Comparison of ENCODE assay signal across 1 cellular context in genomic region chr22:39528681-39529486, GRCh38.
TF ChIP-seq lines count a peak whose summit lies in the region.

No MANE protein-coding gene starts in this region.

TF ChIP-seq in HepG2, 621 proteins besides CTCF, POLR2A, EP300 and RAD21 (continued from another document and continues in another):
- TF ChIP-seq CSRNP2 (CRISPR knock-in tag; conservative IDR thresholded peaks at IDR 0.05; ENCODE audit: low read depth) (no peak), ARNT2 (CRISPR knock-in tag; IDR thresholded peaks at IDR 0.05; ENCODE audit: low read depth) (peak; percentile 74), ZNF17 (CRISPR knock-in tag; IDR thresholded peaks at IDR 0.05) (no peak), ZBTB34 (CRISPR knock-in tag; IDR thresholded peaks at IDR 0.05) (peak; percentile 55; the same call in 1 of the 2 replicates), ZNF788 (CRISPR knock-in tag; IDR thresholded peaks at IDR 0.05; ENCODE audit: borderline replicate concordance) (peak; percentile 90; the same call in 1 of the 2 replicates), ZBTB33 (CRISPR knock-in tag; IDR thresholded peaks at IDR 0.05) (peak; percentile 94), THAP11 (CRISPR knock-in tag; IDR thresholded peaks at IDR 0.05) (peak; percentile 87), NR2F2 (IDR thresholded peaks at IDR 0.05; ENCODE audit: borderline replicate concordance, low read depth) (peak; percentile 39; the same call in 1 of the 2 replicates), DBP (CRISPR knock-in tag; IDR thresholded peaks at IDR 0.05; ENCODE audit: not compliant biosample characterization) (no peak), SMARCE1 (IDR thresholded peaks at IDR 0.05; ENCODE audit: borderline replicate concordance) (no peak), ELK4 (CRISPR knock-in tag; IDR thresholded peaks at IDR 0.05; ENCODE audit: borderline replicate concordance) (no peak), CBX5 (CRISPR knock-in tag; IDR thresholded peaks at IDR 0.05; ENCODE audit: borderline replicate concordance) (peak; percentile 98), IRF2 (CRISPR knock-in tag; IDR thresholded peaks at IDR 0.05) (peak; percentile 92), ZNF564 (CRISPR knock-in tag; IDR thresholded peaks at IDR 0.05) (no peak), ZNF180 (CRISPR knock-in tag; IDR thresholded peaks at IDR 0.05; ENCODE audit: borderline replicate concordance, low read depth) (no peak), RFXAP (CRISPR knock-in tag; IDR thresholded peaks at IDR 0.05; ENCODE audit: borderline replicate concordance) (peak; percentile 87; the same call in 1 of the 2 replicates), HDAC6 (IDR thresholded peaks at IDR 0.05; ENCODE audit: low read depth, low read length) (no peak), RXRA (CRISPR knock-in tag; IDR thresholded peaks at IDR 0.05) (peak; percentile 81), ASH2L (IDR thresholded peaks at IDR 0.05; ENCODE audit: insufficient read length, low read depth, low read length) (no peak), RERE (CRISPR knock-in tag; IDR thresholded peaks at IDR 0.05; ENCODE audit: low read depth) (no peak), ZNF790 (CRISPR knock-in tag; IDR thresholded peaks at IDR 0.05; ENCODE audit: borderline replicate concordance) (no peak), POLR2AphosphoS2 (IDR thresholded peaks at IDR 0.05; ENCODE audit: low read depth, low read length) (no peak), SNRNP70 (IDR thresholded peaks at IDR 0.05; ENCODE audit: low read depth, low read length) (no peak), NFE2L2 (IDR thresholded peaks at IDR 0.05; ENCODE audit: low read length) (no peak), CREM (IDR thresholded peaks at IDR 0.05) (no peak), CREM (CRISPR knock-in tag; IDR thresholded peaks at IDR 0.05) (no peak), SP4 (CRISPR knock-in tag; IDR thresholded peaks at IDR 0.05) (peak; percentile 87), ATF7-NPFF (CRISPR knock-in tag; IDR thresholded peaks at IDR 0.05; ENCODE audit: low read depth) (peak; percentile 87), U2AF1 (optimal IDR thresholded peaks at IDR 0.05; ENCODE audit: low read depth, low read length) (peak; percentile 81), CREB3 (CRISPR knock-in tag; IDR thresholded peaks at IDR 0.05) (no peak), GPBP1L1 (CRISPR knock-in tag; IDR thresholded peaks at IDR 0.05) (no peak), PBX2 (CRISPR knock-in tag; IDR thresholded peaks at IDR 0.05) (no peak), SCMH1 (CRISPR knock-in tag; IDR thresholded peaks at IDR 0.05; ENCODE audit: borderline replicate concordance) (no peak), SP2 (CRISPR knock-in tag; IDR thresholded peaks at IDR 0.05) (peak; percentile 59), MED1 (CRISPR knock-in tag; IDR thresholded peaks at IDR 0.05) (peak; percentile 79), RBM22 (optimal IDR thresholded peaks at IDR 0.05; ENCODE audit: low read length) (peak; percentile 93), SIN3A (IDR thresholded peaks at IDR 0.05; ENCODE audit: borderline replicate concordance, low read depth, low read length) (no peak), ZBTB39 (CRISPR knock-in tag; IDR thresholded peaks at IDR 0.05) (no peak), ZNF317 (CRISPR knock-in tag; IDR thresholded peaks at IDR 0.05) (peak; percentile 63; the same call in 1 of the 2 replicates), NR2F1 (CRISPR knock-in tag; IDR thresholded peaks at IDR 0.05) (no peak), NKX3-1 (CRISPR knock-in tag; IDR thresholded peaks at IDR 0.05) (0 out of 2 replicates have a peak, but pooled peaks have one; percentile 65), ZNF883 (CRISPR knock-in tag; IDR thresholded peaks at IDR 0.05; ENCODE audit: not compliant biosample characterization) (no peak), IRF9 (CRISPR knock-in tag; IDR thresholded peaks at IDR 0.05; ENCODE audit: borderline replicate concordance) (peak; percentile 74; the same call in 1 of the 2 replicates), ZNF737 (CRISPR knock-in tag; IDR thresholded peaks at IDR 0.05; ENCODE audit: borderline replicate concordance) (no peak)
